ENCODE assay signal across 8 cellular contexts in the genomic region with DNA sequence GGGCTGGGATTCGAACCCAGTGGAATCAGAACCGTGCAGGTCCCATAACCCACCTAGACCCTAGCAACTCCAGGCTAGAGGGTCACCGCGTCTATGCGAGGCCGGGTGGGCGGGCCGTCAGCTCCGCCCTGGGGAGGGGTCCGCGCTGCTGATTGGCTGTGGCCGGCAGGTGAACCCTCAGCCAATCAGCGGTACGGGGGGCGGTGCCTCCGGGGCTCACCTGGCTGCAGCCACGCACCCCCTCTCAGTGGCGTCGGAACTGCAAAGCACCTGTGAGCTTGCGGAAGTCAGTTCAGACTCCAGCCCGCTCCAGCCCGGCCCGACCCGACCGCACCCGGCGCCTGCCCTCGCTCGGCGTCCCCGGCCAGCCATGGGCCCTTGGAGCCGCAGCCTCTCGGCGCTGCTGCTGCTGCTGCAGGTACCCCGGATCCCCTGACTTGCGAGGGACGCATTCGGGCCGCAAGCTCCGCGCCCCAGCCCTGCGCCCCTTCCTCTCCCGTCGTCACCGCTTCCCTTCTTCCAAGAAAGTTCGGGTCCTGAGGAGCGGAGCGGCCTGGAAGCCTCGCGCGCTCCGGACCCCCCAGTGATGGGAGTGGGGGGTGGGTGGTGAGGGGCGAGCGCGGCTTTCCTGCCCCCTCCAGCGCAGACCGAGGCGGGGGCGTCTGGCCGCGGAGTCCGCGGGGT. TPM values are rescaled to one million over a fixed set of nuclear protein-coding genes. Genes with fewer than 3 reads are reported as not detected.
DNase-seq lines count a peak whose midpoint lies in the region; ATAC-seq and TF ChIP-seq lines count a peak whose summit lies in the region.

A gene (plus strand): TSS at position 247 of the 684 bp plus-strand sequence. CDS start 124 bp downstream, at position 371.

- peaks cover 14% of the 10 kb centered on the region for H3K27me3 ChIP-seq in kidney epithelial cell (ENCODE audit: control insufficient read depth, insufficient read depth, low read length)

- H3K9me3 Mint-ChIP-seq in activated naive CD8-positive, alpha-beta T cell treated with anti-CD3 and anti-CD28 coated beads, Interleukin-2, amount 10 ng/mL, durations not matched to agents 7 days and 5 days: no peaks in the 10 kb centered on the region

- peaks cover 5% of the 10 kb centered on the region for H3K4me1 Mint-ChIP-seq in activated naive CD8-positive, alpha-beta T cell treated with anti-CD3 and anti-CD28 coated beads, Interleukin-2, amount 10 ng/mL, durations not matched to agents 7 days and 5 days

- H3K36me3 ChIP-seq in kidney epithelial cell (ENCODE audit: control insufficient read depth, insufficient read depth, low read length): no peaks in the 10 kb centered on the region

- peak within 1 kb of the TSS; percentile 47 for H3K4me3 ChIP-seq in kidney epithelial cell (ENCODE audit: low read depth, low read length)

- POLR2A ChIA-PET in activated naive CD8-positive, alpha-beta T cell treated with anti-CD3 and anti-CD28 coated beads, Interleukin-2, amount 10 ng/mL, durations not matched to agents 7 days and 5 days (lab: Charles Lee): no interaction called here

- H3K36me3 Mint-ChIP-seq in activated naive CD8-positive, alpha-beta T cell treated with anti-CD3 and anti-CD28 coated beads, Interleukin-2, amount 10 ng/mL, durations not matched to agents 7 days and 5 days: peaks cover 2% of the 10 kb centered on the region

- no peak for TF ChIP-seq CTCF in kidney epithelial cell (IDR thresholded peaks at IDR 0.05; ENCODE audit: insufficient read depth, low read length, poor library complexity, severe bottlenecking)

- H3K27ac Mint-ChIP-seq in activated naive CD8-positive, alpha-beta T cell treated with anti-CD3 and anti-CD28 coated beads, Interleukin-2, amount 10 ng/mL, durations not matched to agents 7 days and 5 days: no peak within 1 kb of the TSS

- peak within 1 kb of the TSS; percentile 71 for H3K4me3 Mint-ChIP-seq in activated naive CD8-positive, alpha-beta T cell treated with anti-CD3 and anti-CD28 coated beads, Interleukin-2, amount 10 ng/mL, durations not matched to agents 7 days and 5 days

- DNase-seq in DMS53 (lab: John Stamatoyannopoulos, UW) (peak; percentile 94), NCI-H2196 (lab: John Stamatoyannopoulos, UW; ENCODE audit: unreplicated experiment) (peak; percentile 74), kidney epithelial cell (ENCODE audit: low read depth) (no peak), EL (no peak), dedifferentiated amniotic fluid mesenchymal stem cell (ENCODE audit: extremely low spot score) (no peak), SW 1271 (lab: John Stamatoyannopoulos, UW) (no peak)
- DNase-seq in activated naive CD8-positive, alpha-beta T cell treated with anti-CD3 and anti-CD28 coated beads, Interleukin-2, amount 10 ng/mL, durations not matched to agents 7 days and 5 days: peak; percentile 55
- peak; percentile 46 for DNase-seq in stimulated activated CD8-positive, alpha-beta memory T cell treated with anti-CD3 and anti-CD28 coated beads, Interleukin-4, amount 100 ng/mL, for 48 hours

- peak; percentile 66 for ATAC-seq in activated naive CD8-positive, alpha-beta T cell treated with anti-CD3 and anti-CD28 coated beads, Interleukin-2, amount 10 ng/mL, durations not matched to agents 7 days and 5 days (ENCODE audit: low read depth)

- H3K27me3 Mint-ChIP-seq in activated naive CD8-positive, alpha-beta T cell treated with anti-CD3 and anti-CD28 coated beads, Interleukin-2, amount 10 ng/mL, durations not matched to agents 7 days and 5 days: peaks cover 32% of the 10 kb centered on the region

RNA-seq across cellular contexts. Expression of the gene that starts here (rescaled TPM):
- under 1 TPM; 0.51 to 0.58 TPM for total RNA-seq in activated naive CD8-positive, alpha-beta T cell treated with anti-CD3 and anti-CD28 coated beads, Interleukin-2, amount 10 ng/mL, durations not matched to agents 7 days and 5 days
- 84.4 and 85.8 TPM in 2 replicates for total RNA-seq in kidney epithelial cell

Comparison
In these comparisons a context has a peak if more than half of its experiments do, and no peak if none do; other contexts are left out.
1. RNA of the gene that starts here (total RNA-seq): 84.4 to 85.8 TPM in kidney epithelial cell; 0.51 to 0.58 TPM in activated naive CD8-positive, alpha-beta T cell treated with anti-CD3 and anti-CD28 coated beads, Interleukin-2, amount 10 ng/mL, durations not matched to agents 7 days and 5 days; every median in the first group is over 10 times any median in the second.
2. Peak in DNase-seq and ATAC-seq in activated naive CD8-positive, alpha-beta T cell treated with anti-CD3 and anti-CD28 coated beads, Interleukin-2, amount 10 ng/mL, durations not matched to agents 7 days and 5 days; RNA of the gene not detected or under 1 TPM.
3. DNase-seq: peak in DMS53 (single experiment), NCI-H2196 (single experiment) and stimulated activated CD8-positive, alpha-beta memory T cell treated with anti-CD3 and anti-CD28 coated beads, Interleukin-4, amount 100 ng/mL, for 48 hours (single experiment); none in kidney epithelial cell (single experiment), EL (single experiment), dedifferentiated amniotic fluid mesenchymal stem cell (single experiment) and SW 1271 (0 of 2).